Comparison of ENCODE assay signal across 20 cellular contexts in genomic region chr5:54705994-54706616, GRCh38.
"Had no signal": no experiment of that assay in that cellular context is flagged by ENCODE, and none has a peak within 500 bp of the region (broad histone marks: within the 10 kb centered on the region; RNA-seq: fewer than 3 reads in every experiment).

No MANE protein-coding gene starts in this region.

- H3K4me3 Mint-ChIP-seq: activated CD4-positive, alpha-beta T cell treated with anti-CD3 and anti-CD28 coated beads, Interleukin-2, amount 10 ng/mL, durations not matched to agents 24 days and 14 days; activated CD8-positive, alpha-beta T cell treated with anti-CD3 and anti-CD28 coated beads, Interleukin-2, amount 10 ng/mL, durations not matched to agents 7 days and 5 days; activated naive CD4-positive, alpha-beta T cell treated with anti-CD3 and anti-CD28 coated beads for 36 hours; activated T-cell treated with anti-CD3 and anti-CD28 coated beads, Interleukin-2, amount 50 U/mL, for 24 hours; brain; memory B cell; naive thymus-derived CD8-positive, alpha-beta T cell had no signal

- H3K4me3 ChIP-seq: esophagus squamous epithelium, heart right ventricle, tibial artery had no signal

- H3K9me3 ChIP-seq: esophagus squamous epithelium, heart right ventricle, tibial artery had no signal

- H3K27ac ChIP-seq: esophagus squamous epithelium had no signal

- H3K36me3 Mint-ChIP-seq: brain; memory B cell; naive thymus-derived CD8-positive, alpha-beta T cell had no signal

- ATAC-seq: activated CD8-positive, alpha-beta T cell treated with anti-CD3 and anti-CD28 coated beads, Interleukin-2, amount 10 ng/mL, durations not matched to agents 7 days and 5 days; heart right ventricle; left ventricle myocardium superior; naive thymus-derived CD8-positive, alpha-beta T cell; stimulated activated naive CD8-positive, alpha-beta T cell treated with anti-CD3 and anti-CD28 coated beads, Interleukin-15, Interleukin-2, amounts not matched to agents 100 U/mL and 50 U/mL, for 24 hours had no signal

- H3K27me3 ChIP-seq: esophagus squamous epithelium, heart right ventricle, tibial artery had no signal

- H3K27ac Mint-ChIP-seq: activated CD4-positive, alpha-beta T cell treated with anti-CD3 and anti-CD28 coated beads, Interleukin-2, amount 10 ng/mL, durations not matched to agents 24 days and 14 days; activated CD8-positive, alpha-beta T cell treated with anti-CD3 and anti-CD28 coated beads, Interleukin-2, amount 10 ng/mL, durations not matched to agents 7 days and 5 days; activated naive CD4-positive, alpha-beta T cell treated with anti-CD3 and anti-CD28 coated beads for 36 hours; activated T-cell treated with anti-CD3 and anti-CD28 coated beads, Interleukin-2, amount 50 U/mL, for 24 hours; activated T-helper 2 cell treated with anti-CD3 and anti-CD28 coated beads, Interferon-gamma antibody, Interleukin-2, Interleukin-4, amounts not matched to agents 10 μg/mL and 5 μg/mL and 100 μg/mL, durations not matched to agents 14 hours and 24 hours and 36 hours; brain; memory B cell had no signal

- H3K36me3 ChIP-seq: esophagus squamous epithelium, heart right ventricle, tibial artery had no signal

- H3K9me3 Mint-ChIP-seq: activated naive CD4-positive, alpha-beta T cell treated with anti-CD3 and anti-CD28 coated beads for 36 hours; activated T-cell treated with anti-CD3 and anti-CD28 coated beads, Interleukin-2, amount 50 U/mL, for 24 hours; activated T-helper 2 cell treated with anti-CD3 and anti-CD28 coated beads, Interferon-gamma antibody, Interleukin-2, Interleukin-4, amounts not matched to agents 10 μg/mL and 5 μg/mL and 100 μg/mL, durations not matched to agents 14 hours and 24 hours and 36 hours; brain; memory B cell; naive thymus-derived CD8-positive, alpha-beta T cell had no signal

- DNase-seq: activated CD8-positive, alpha-beta T cell treated with anti-CD3 and anti-CD28 coated beads, Interleukin-2, amount 10 ng/mL, durations not matched to agents 7 days and 5 days; activated naive CD4-positive, alpha-beta T cell treated with anti-CD3 and anti-CD28 coated beads for 36 hours; activated T-cell treated with anti-CD3 and anti-CD28 coated beads, Interleukin-2, amount 50 U/mL, for 24 hours; central memory CD4-positive, alpha-beta T cell; cortex of kidney; effector CD8-positive, alpha-beta T cell; esophagus squamous epithelium; heart right ventricle; kidney glomerular epithelial cell; left ventricle myocardium superior; naive thymus-derived CD8-positive, alpha-beta T cell; nucleus accumbens; stimulated activated CD8-positive, alpha-beta memory T cell treated with anti-CD3 and anti-CD28 coated beads, Interleukin-4, amount 100 ng/mL, for 48 hours; stimulated activated naive CD8-positive, alpha-beta T cell treated with anti-CD3 and anti-CD28 coated beads, Interleukin-15, Interleukin-2, amounts not matched to agents 100 U/mL and 50 U/mL, for 24 hours; substantia nigra; tibial artery had no signal

- H3K27me3 Mint-ChIP-seq: activated T-cell treated with anti-CD3 and anti-CD28 coated beads, Interleukin-2, amount 50 U/mL, for 24 hours; memory B cell; naive thymus-derived CD8-positive, alpha-beta T cell had no signal
